Comparison of ENCODE assay signal across 3 cellular contexts in the genomic region with DNA sequence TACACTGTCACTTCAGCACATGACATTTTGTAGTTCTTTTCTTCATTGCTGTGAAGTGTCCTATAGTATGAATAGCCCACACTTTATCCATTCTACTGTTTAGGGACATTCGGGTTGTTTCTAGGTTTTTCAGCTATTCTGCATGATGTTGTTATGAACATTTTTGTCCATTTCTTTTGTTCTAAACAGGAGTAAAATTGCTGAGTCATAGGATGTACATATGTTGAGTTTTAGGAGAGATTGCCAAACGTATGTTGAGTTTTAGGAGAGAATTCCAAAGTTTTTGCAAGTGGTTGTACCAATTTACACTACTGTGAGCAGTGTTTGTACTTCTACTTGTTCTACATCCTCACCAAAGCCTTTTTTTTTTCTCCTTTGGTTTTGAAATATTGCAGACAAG.
TF ChIP-seq lines count a peak whose summit lies in the region.

No MANE protein-coding gene starts in this region.

TF ChIP-seq in A549, 52 proteins besides CTCF, POLR2A, EP300 and RAD21:
- TF ChIP-seq RARB (CRISPR knock-in tag; IDR thresholded peaks at IDR 0.05) (no peak), FOSL2 (IDR thresholded peaks at IDR 0.05) (no peak), FOSL2 (CRISPR knock-in tag; IDR thresholded peaks at IDR 0.05) (no peak), NR3C1 (IDR thresholded peaks at IDR 0.05) (no peak), NFE2L2 (conservative IDR thresholded peaks at IDR 0.05; ENCODE audit: low read length) (peak; percentile 82), MAFK (IDR thresholded peaks at IDR 0.05; ENCODE audit: partially characterized antibody) (peak; percentile 85), REST (IDR thresholded peaks at IDR 0.05) (no peak)

TF ChIP-seq in IMR-90, 13 proteins besides CTCF, POLR2A, EP300 and RAD21:
- no peak for TF ChIP-seq CEBPB (IDR thresholded peaks at IDR 0.05; ENCODE audit: low read depth, low read length)
- TF ChIP-seq MAFK (IDR thresholded peaks at IDR 0.05; ENCODE audit: low read depth, low read length) = peak; percentile 73
- TF ChIP-seq NFE2L2 (IDR thresholded peaks at IDR 0.05; ENCODE audit: low read depth, low read length) = peak; percentile 91
- no peak for TF ChIP-seq SMC3 (IDR thresholded peaks at IDR 0.05; ENCODE audit: low read depth, low read length)
- TF ChIP-seq USF2 (IDR thresholded peaks at IDR 0.05; ENCODE audit: low read depth, low read length) = no peak
- no peak for TF ChIP-seq ELK1 (IDR thresholded peaks at IDR 0.05; ENCODE audit: borderline replicate concordance, low read depth, low read length)

TF ChIP-seq in K562, 482 proteins besides CTCF, POLR2A, EP300 and RAD21:
- peak; percentile 63 for TF ChIP-seq MAFF (IDR thresholded peaks at IDR 0.05; ENCODE audit: low read length)
- TF ChIP-seq GATAD2A (IDR thresholded peaks at IDR 0.05) = no peak
- peak; percentile 58; the same call in 1 of the 2 replicates for TF ChIP-seq NFE2L1 (tag; IDR thresholded peaks at IDR 0.05; ENCODE audit: borderline replicate concordance, low read depth)
- TF ChIP-seq HNRNPH1 (optimal IDR thresholded peaks at IDR 0.05; ENCODE audit: low read depth, low read length) = no peak
- TF ChIP-seq YBX1 (IDR thresholded peaks at IDR 0.05) = no peak
- TF ChIP-seq ELK1 (CRISPR knock-in tag; IDR thresholded peaks at IDR 0.05) = no peak
- peak; percentile 47; the same call in 1 of the 2 replicates for TF ChIP-seq MAFK (IDR thresholded peaks at IDR 0.05; ENCODE audit: low read length)
- no peak for TF ChIP-seq GTF2A2 (tag; IDR thresholded peaks at IDR 0.05)
- TF ChIP-seq ILK (tag; IDR thresholded peaks at IDR 0.05; ENCODE audit: borderline replicate concordance, low read depth) = no peak
- no peak for TF ChIP-seq ZNF696 (CRISPR knock-in tag; conservative IDR thresholded peaks at IDR 0.05)
- peak; percentile 43; the same call in 1 of the 2 replicates for TF ChIP-seq C11orf30 (IDR thresholded peaks at IDR 0.05; ENCODE audit: low read depth)
- TF ChIP-seq DPF2 (IDR thresholded peaks at IDR 0.05) = no peak
- no peak for TF ChIP-seq CCAR2 (IDR thresholded peaks at IDR 0.05; ENCODE audit: low read depth, low read length)
- no peak for TF ChIP-seq SIX5 (IDR thresholded peaks at IDR 0.05; ENCODE audit: borderline replicate concordance in 1 of 2, insufficient read depth in 1 of 2, low read depth in 1 of 2, low read length in 2 of 2)
- TF ChIP-seq, protein P1, sequence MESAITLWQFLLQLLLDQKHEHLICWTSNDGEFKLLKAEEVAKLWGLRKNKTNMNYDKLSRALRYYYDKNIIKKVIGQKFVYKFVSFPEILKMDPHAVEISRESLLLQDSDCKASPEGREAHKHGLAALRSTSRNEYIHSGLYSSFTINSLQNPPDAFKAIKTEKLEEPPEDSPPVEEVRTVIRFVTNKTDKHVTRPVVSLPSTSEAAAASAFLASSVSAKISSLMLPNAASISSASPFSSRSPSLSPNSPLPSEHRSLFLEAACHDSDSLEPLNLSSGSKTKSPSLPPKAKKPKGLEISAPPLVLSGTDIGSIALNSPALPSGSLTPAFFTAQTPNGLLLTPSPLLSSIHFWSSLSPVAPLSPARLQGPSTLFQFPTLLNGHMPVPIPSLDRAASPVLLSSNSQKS (CRISPR knock-in tag; IDR thresholded peaks at IDR 0.05) = no peak
- peak; percentile 77 for TF ChIP-seq MAFG (tag; conservative IDR thresholded peaks at IDR 0.05)
- TF ChIP-seq NFE2 (IDR thresholded peaks at IDR 0.05; ENCODE audit: low read depth) = peak; percentile 39; the same call in 1 of the 2 replicates
- TF ChIP-seq ZNF316 (IDR thresholded peaks at IDR 0.05) = peak; percentile 75
- TF ChIP-seq POLR3A (IDR thresholded peaks at IDR 0.05; ENCODE audit: borderline replicate concordance, extremely low read depth, insufficient read depth, insufficient read length) = no peak
- TF ChIP-seq, protein P2, sequence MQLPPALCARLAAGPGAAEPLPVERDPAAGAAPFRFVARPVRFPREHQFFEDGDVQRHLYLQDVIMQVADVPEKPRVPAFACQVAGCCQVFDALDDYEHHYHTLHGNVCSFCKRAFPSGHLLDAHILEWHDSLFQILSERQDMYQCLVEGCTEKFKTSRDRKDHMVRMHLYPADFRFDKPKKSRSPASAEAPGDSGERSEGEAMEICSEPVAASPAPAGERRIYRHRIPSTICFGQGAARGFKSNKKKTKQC (CRISPR knock-in tag; IDR thresholded peaks at IDR 0.05) = no peak
- TF ChIP-seq, protein P3, sequence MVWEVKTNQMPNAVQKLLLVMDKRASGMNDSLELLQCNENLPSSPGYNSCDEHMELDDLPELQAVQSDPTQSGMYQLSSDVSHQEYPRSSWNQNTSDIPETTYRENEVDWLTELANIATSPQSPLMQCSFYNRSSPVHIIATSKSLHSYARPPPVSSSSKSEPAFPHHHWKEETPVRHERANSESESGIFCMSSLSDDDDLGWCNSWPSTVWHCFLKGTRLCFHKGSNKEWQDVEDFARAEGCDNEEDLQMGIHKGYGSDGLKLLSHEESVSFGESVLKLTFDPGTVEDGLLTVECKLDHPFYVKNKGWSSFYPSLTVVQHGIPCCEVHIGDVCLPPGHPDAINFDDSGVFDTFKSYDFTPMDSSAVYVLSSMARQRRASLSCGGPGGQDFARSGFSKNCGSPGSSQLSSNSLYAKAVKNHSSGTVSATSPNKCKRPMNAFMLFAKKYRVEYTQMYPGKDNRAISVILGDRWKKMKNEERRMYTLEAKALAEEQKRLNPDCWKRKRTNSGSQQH (CRISPR knock-in tag; IDR thresholded peaks at IDR 0.05) = no peak
